ENCODE assay signal across 1 cellular context in genomic region chr7:140019606-140020005, GRCh38.
TF ChIP-seq lines count a peak whose summit lies in the region.

No MANE protein-coding gene starts in this region.

TF ChIP-seq in K562, 482 proteins besides CTCF, POLR2A, EP300 and RAD21:
- TF ChIP-seq, protein P1, sequence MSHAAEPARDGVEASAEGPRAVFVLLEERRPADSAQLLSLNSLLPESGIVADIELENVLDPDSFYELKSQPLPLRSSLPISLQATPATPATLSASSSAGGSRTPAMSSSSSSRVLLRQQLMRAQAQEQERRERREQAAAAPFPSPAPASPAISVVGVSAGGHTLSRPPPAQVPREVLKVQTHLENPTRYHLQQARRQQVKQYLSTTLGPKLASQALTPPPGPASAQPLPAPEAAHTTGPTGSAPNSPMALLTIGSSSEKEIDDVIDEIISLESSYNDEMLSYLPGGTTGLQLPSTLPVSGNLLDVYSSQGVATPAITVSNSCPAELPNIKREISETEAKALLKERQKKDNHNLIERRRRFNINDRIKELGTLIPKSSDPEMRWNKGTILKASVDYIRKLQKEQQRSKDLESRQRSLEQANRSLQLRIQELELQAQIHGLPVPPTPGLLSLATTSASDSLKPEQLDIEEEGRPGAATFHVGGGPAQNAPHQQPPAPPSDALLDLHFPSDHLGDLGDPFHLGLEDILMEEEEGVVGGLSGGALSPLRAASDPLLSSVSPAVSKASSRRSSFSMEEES (CRISPR knock-in tag; IDR thresholded peaks at IDR 0.05), result no peak
- TF ChIP-seq NR4A1 (CRISPR knock-in tag; IDR thresholded peaks at IDR 0.05) (no peak), NR4A1 (tag; IDR thresholded peaks at IDR 0.05) (no peak), CBX1 (IDR thresholded peaks at IDR 0.05; ENCODE audit: low read depth) (no peak), DEAF1 (CRISPR knock-in tag; IDR thresholded peaks at IDR 0.05) (no peak), ZNF518B (CRISPR knock-in tag; IDR thresholded peaks at IDR 0.05) (no peak), RFX1 (IDR thresholded peaks at IDR 0.05) (no peak), HOMEZ (CRISPR knock-in tag; IDR thresholded peaks at IDR 0.05) (no peak), NCOA4 (IDR thresholded peaks at IDR 0.05; ENCODE audit: partially characterized antibody) (no peak), MED1 (CRISPR knock-in tag; IDR thresholded peaks at IDR 0.05; ENCODE audit: borderline replicate concordance) (no peak), SLC30A9 (CRISPR knock-in tag; IDR thresholded peaks at IDR 0.05) (no peak), CEBPB (tag; IDR thresholded peaks at IDR 0.05) (no peak), BRD4 (IDR thresholded peaks at IDR 0.05) (no peak), CHD1 (IDR thresholded peaks at IDR 0.05; ENCODE audit: low read length) (no peak), NFE2 (IDR thresholded peaks at IDR 0.05; ENCODE audit: low read depth) (no peak), ELF1 (tag; IDR thresholded peaks at IDR 0.05) (no peak), ZNF311 (CRISPR knock-in tag; IDR thresholded peaks at IDR 0.05) (no peak)
- TF ChIP-seq, protein P2, sequence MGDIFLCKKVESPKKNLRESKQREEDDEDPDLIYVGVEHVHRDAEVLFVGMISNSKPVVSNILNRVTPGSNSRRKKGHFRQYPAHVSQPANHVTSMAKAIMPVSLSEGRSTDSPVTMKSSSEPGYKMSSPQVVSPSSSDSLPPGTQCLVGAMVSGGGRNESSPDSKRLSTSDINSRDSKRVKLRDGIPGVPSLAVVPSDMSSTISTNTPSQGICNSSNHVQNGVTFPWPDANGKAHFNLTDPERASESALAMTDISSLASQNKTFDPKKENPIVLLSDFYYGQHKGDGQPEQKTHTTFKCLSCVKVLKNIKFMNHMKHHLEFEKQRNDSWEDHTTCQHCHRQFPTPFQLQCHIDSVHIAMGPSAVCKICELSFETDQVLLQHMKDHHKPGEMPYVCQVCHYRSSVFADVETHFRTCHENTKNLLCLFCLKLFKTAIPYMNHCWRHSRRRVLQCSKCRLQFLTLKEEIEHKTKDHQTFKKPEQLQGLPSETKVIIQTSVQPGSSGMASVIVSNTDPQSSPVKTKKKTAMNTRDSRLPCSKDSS (IDR thresholded peaks at IDR 0.05; ENCODE audit: low read depth, partially characterized antibody), result no peak
- TF ChIP-seq, protein P3, sequence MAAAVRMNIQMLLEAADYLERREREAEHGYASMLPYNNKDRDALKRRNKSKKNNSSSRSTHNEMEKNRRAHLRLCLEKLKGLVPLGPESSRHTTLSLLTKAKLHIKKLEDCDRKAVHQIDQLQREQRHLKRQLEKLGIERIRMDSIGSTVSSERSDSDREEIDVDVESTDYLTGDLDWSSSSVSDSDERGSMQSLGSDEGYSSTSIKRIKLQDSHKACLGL (CRISPR knock-in tag; IDR thresholded peaks at IDR 0.05; ENCODE audit: borderline replicate concordance, poor library complexity, severe bottlenecking), result no peak
